21 cellular contexts compared by ENCODE assay signal in the genomic region with DNA sequence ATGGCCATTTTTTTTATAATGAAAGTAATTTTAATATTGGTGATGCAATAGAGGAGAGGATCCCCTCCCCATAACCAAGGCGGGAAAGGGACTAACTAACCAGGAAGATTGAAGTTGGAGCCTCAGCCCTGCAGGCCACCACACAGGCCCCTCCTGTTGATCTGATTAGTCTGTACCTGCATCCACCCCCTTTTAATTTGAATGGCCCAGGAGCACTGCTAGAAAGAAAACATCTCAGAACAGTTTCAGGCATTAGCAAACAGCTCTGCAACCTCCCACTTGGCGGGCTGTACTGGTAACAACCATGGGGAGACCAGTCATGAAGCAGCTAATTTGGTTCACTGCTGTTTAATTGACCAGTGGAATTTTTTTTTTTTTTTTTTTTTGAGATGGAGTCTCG. TPM values are rescaled to one million over a fixed set of nuclear protein-coding genes. Genes with fewer than 3 reads are reported as not detected.
DNase-seq lines count a peak whose midpoint lies in the region; ATAC-seq, FAIRE-seq and TF ChIP-seq lines count a peak whose summit lies in the region.
"Had no signal": no experiment of that assay in that cellular context is flagged by ENCODE, and none has a peak within 500 bp of the region (broad histone marks: within the 10 kb centered on the region; RNA-seq: fewer than 3 reads in every experiment).

No MANE protein-coding gene starts in this region.

- in situ Hi-C loops in HepG2 (cut with HindIII; ENCODE audit: extremely low pct_ligation_motif_present, low pct_unique_long_range_greater_than_20kb) = no loop called here

- FAIRE-seq in A204.1 (lab: Jason Lieb, UNC) (peak; percentile 87), HepG2 (lab: Jason Lieb, UNC) (no peak)
- FAIRE-seq: D721Med, GM12892, GM18507 had no signal

- H3K9ac ChIP-seq in HepG2 (ENCODE audit: insufficient read depth, low read depth, low read length) = no peak overlapping the region
- H3K9ac ChIP-seq: BLaER1 treated with 17β-estradiol and CSF1 and Interleukin-3, amounts not matched to agents 10 nM and 100 nM had no signal

- no peaks in the 10 kb centered on the region for H3K79me2 ChIP-seq in GM23338 (replicated peaks; ENCODE audit: insufficient read depth)
- no peaks in the 10 kb centered on the region for H3K79me2 ChIP-seq in HepG2 (ENCODE audit: insufficient read depth, low read length)

- 51% methylated on average over 3 of the region's 3 CpGs for WGBS in HepG2 (ENCODE audit: low lambda C conversion rate)

- H3K27me3 ChIP-seq in GM23338 (ENCODE audit: insufficient read depth) (no peaks in the 10 kb centered on the region), HepG2 (ENCODE audit: control insufficient read depth in 1 of 2, insufficient read depth in 2 of 2, low read length in 2 of 2) (peaks cover 0 to 11% of the 10 kb centered on the region in 2 experiments; a peak in 1 of 5 replicates)
- H3K27me3 ChIP-seq: BLaER1 treated with 17β-estradiol and CSF1 and Interleukin-3, amounts not matched to agents 10 nM and 100 nM; SJSA1 had no signal

- H3K36me3 ChIP-seq in GM23338 (ENCODE audit: insufficient read depth) (no peaks in the 10 kb centered on the region), HepG2 (replicated peaks in 1 of 2; ENCODE audit: control insufficient read depth in 1 of 2, insufficient read depth in 2 of 2, low read length in 2 of 2) (no peaks in the 10 kb centered on the region)
- H3K36me3 ChIP-seq: BLaER1 treated with 17β-estradiol and CSF1 and Interleukin-3, amounts not matched to agents 10 nM and 100 nM; HAP-1; SJSA1 had no signal

- peaks cover 31% of the 10 kb centered on the region for H3K4me1 Mint-ChIP-seq in GM23338

- H3F3A ChIP-seq in GM23338 (replicated peaks; ENCODE audit: low read depth) = no peaks in the 10 kb centered on the region

- TF ChIP-seq EP300 in HepG2 (IDR thresholded peaks at IDR 0.05; ENCODE audit: low read depth in 2 of 2, low read length in 2 of 2) = no peak
- no peak for TF ChIP-seq EP300 in HepG2 (CRISPR knock-in tag; IDR thresholded peaks at IDR 0.05; ENCODE audit: borderline replicate concordance)

- TF ChIP-seq POLR2A in HepG2 (IDR thresholded peaks at IDR 0.05; ENCODE audit: insufficient read depth in 1 of 2, low read depth in 2 of 2, low read length in 2 of 2) = no peak

- no peak overlapping the region for H3K27ac ChIP-seq in GM23338 (ENCODE audit: low read depth)
- peak overlapping the region; percentile 82 for H3K27ac ChIP-seq in RWPE1
- H3K27ac ChIP-seq in substantia nigra (ENCODE audit: low read depth, low read length, poor library complexity, severe bottlenecking) = no peak overlapping the region
- no peak overlapping the region for H3K27ac ChIP-seq in HepG2 (ENCODE audit: extremely low read length, insufficient read depth, low read length)
- H3K27ac ChIP-seq: BLaER1 treated with 17β-estradiol and CSF1 and Interleukin-3, amounts not matched to agents 10 nM and 100 nM; HL-60 had no signal

- H2AFZ ChIP-seq in GM23338 = no peak overlapping the region
- no peak overlapping the region for H2AFZ ChIP-seq in HepG2 (ENCODE audit: low read length)

- no peak for DNase-seq in GM23338 (ENCODE audit: low spot score)
- no peak for DNase-seq in RWPE1 (ENCODE audit: low spot score)
- peak; percentile 25 for DNase-seq in iPS-NIHi11 (ENCODE audit: low spot score)
- no peak for DNase-seq in substantia nigra (lab: John Stamatoyannopoulos, UW)
- DNase-seq in HepG2 (ENCODE audit: low spot score) = no peak
- no peak for DNase-seq in activated T-cell treated with anti-CD3 and anti-CD28 coated beads, Interleukin-2, amount 50 U/mL, for 1 hour
- DNase-seq: CD8-positive, alpha-beta T cell; NCI-H1105; NCI-H1694 treated with DMSO at 0.1 percent for 48 hours; NCI-H345; NCI-H524 treated with DMSO at 0.1 percent for 48 hours had no signal

- no peak overlapping the region for H3K4me3 Mint-ChIP-seq in GM23338
- H3K4me3 Mint-ChIP-seq: CD8-positive, alpha-beta T cell had no signal

- POLR2A ChIA-PET in RWPE1 (lab: Yijun Ruan, JAX; ENCODE audit: low non-redundant PET) = no interaction called here
- POLR2A ChIA-PET in HepG2 (lab: Yijun Ruan, JAX) = no interaction called here

- TF ChIP-seq CTCF in GM23338 (conservative IDR thresholded peaks at IDR 0.05; ENCODE audit: low read depth in 2 of 2) (no peak), RWPE1 (conservative IDR thresholded peaks at IDR 0.05; ENCODE audit: low read depth) (no peak), HepG2 (CRISPR knock-in tag; IDR thresholded peaks at IDR 0.05) (no peak)

- H4K20me1 ChIP-seq in GM23338 (replicated peaks; ENCODE audit: insufficient read depth) (no peaks in the 10 kb centered on the region), HepG2 (ENCODE audit: insufficient read depth, low read length) (no peaks in the 10 kb centered on the region)
- H4K20me1 ChIP-seq: BLaER1 treated with 17β-estradiol and CSF1 and Interleukin-3, amounts not matched to agents 10 nM and 100 nM had no signal

- no peaks in the 10 kb centered on the region for H3K9me3 ChIP-seq in HepG2 (ENCODE audit: low read length)
- H3K9me3 ChIP-seq: BLaER1 treated with 17β-estradiol and CSF1 and Interleukin-3, amounts not matched to agents 10 nM and 100 nM; HAP-1; SJSA1 had no signal

- H3K4me1 ChIP-seq in GM23338 (ENCODE audit: insufficient read depth) = peaks cover 25% of the 10 kb centered on the region
- peaks cover 32% of the 10 kb centered on the region for H3K4me1 ChIP-seq in HepG2 (ENCODE audit: insufficient read depth, low read length)

- BruUV-seq in HepG2 (replicated peaks; lab: Mats Ljungman, UMichigan) = no TSS peak

- peaks cover 16% of the 10 kb centered on the region for H3K27me3 Mint-ChIP-seq in GM23338 (ENCODE audit: insufficient read depth, low read depth, poor library complexity)

- TF ChIP-seq RAD21 in HepG2 (CRISPR knock-in tag; IDR thresholded peaks at IDR 0.05) = no peak

- H3K27ac Mint-ChIP-seq in GM23338 = no peak overlapping the region
- H3K27ac Mint-ChIP-seq: CD8-positive, alpha-beta T cell had no signal

- no peaks in the 10 kb centered on the region for H3K36me3 Mint-ChIP-seq in GM23338 (ENCODE audit: low read depth)
- H3K36me3 Mint-ChIP-seq: CD8-positive, alpha-beta T cell had no signal

- no peak overlapping the region for H3K4me3 ChIP-seq in GM23338
- H3K4me3 ChIP-seq in HepG2 (replicated peaks in 1 of 3; ENCODE audit: insufficient read depth in 1 of 3, low read depth in 2 of 3, low read length in 3 of 3) = no peak overlapping the region
- H3K4me3 ChIP-seq: BLaER1 treated with 17β-estradiol and CSF1 and Interleukin-3, amounts not matched to agents 10 nM and 100 nM; HAP-1; SJSA1 had no signal

- H3K9me3 Mint-ChIP-seq in GM23338 = no peaks in the 10 kb centered on the region
- H3K9me3 Mint-ChIP-seq: CD8-positive, alpha-beta T cell had no signal

- no peaks in the 10 kb centered on the region for H3K9me2 ChIP-seq in GM23338 (ENCODE audit: insufficient read depth)

- ATAC-seq in GM23338 = peak; percentile 11; the same call in 2 of the 3 replicates
- no peak for ATAC-seq in GM19328 (IDR thresholded peaks at IDR 0.05; ENCODE audit: unreplicated experiment)
- no peak for ATAC-seq in HepG2
- ATAC-seq: CD8-positive, alpha-beta T cell had no signal

- CTCF ChIA-PET in RWPE1 (lab: Yijun Ruan, JAX) (no interaction called here), HepG2 (lab: Yijun Ruan, JAX; ENCODE audit: low intra/inter-chr PET ratio, low total read pairs) (no interaction called here)

- intact Hi-C loops in HepG2 (cut with micrococcal nuclease; ENCODE audit: unreplicated experiment) = no loop called here

- H3K4me2 ChIP-seq in GM23338 = no peak overlapping the region
- H3K4me2 ChIP-seq in HepG2 (ENCODE audit: low read depth, low read length) = no peak overlapping the region

RNA-seq across cellular contexts. Expression of gene CAV3, which starts 10.3 kb away (rescaled TPM):
- total RNA-seq in GM23338 (2014; rRNA removed; shearing (Covaris generic)) = not detected in 2 replicates
- not detected in 2 replicates for polyA plus RNA-seq in GM23338 (2016; fragmentation: Nextera tagmentation; extraction: Ambion mirVana)
- total RNA-seq in HepG2 (2016; rRNA removed; fragmentation: Illumina TruSeq; extraction: Trizol) = not detected in 2 replicates
- not detected in 2 replicates for total RNA-seq in HepG2 (2016; cell fraction: cytosol; rRNA removed; fragmentation: Illumina TruSeq; extraction: Trizol; ENCODE audit: low read depth)
- not detected in 2 replicates for total RNA-seq in HepG2 (2016; cell fraction: insoluble cytoplasmic fraction; rRNA removed; fragmentation: Illumina TruSeq; extraction: Trizol)
- not detected in 2 replicates for total RNA-seq in HepG2 (2016; cell fraction: membrane; rRNA removed; fragmentation: Illumina TruSeq; extraction: Trizol)
- total RNA-seq in HepG2 (2016; cell fraction: nucleus; rRNA removed; fragmentation: Illumina TruSeq; extraction: Trizol) = not detected in 2 replicates
- polyA plus RNA-seq in HepG2 (2011; rRNA removed) = not detected in 2 replicates
- not detected in 2 replicates for polyA plus RNA-seq in HepG2 (2011; cell fraction: cytosol; rRNA removed)
- polyA plus RNA-seq in HepG2 (2011; cell fraction: nucleus; rRNA removed) = not detected in 2 replicates
- polyA plus RNA-seq in HepG2 (2012) = not detected in 2 replicates
- polyA plus RNA-seq in HepG2 (2016; cell fraction: cytosol; fragmentation: Illumina TruSeq; extraction: Trizol; ENCODE audit: low read depth) = not detected in 2 replicates
- polyA plus RNA-seq in HepG2 (2016; cell fraction: insoluble cytoplasmic fraction; fragmentation: Illumina TruSeq; extraction: Trizol; ENCODE audit: low read depth) = not detected in 2 replicates
- polyA plus RNA-seq in HepG2 (2016; cell fraction: membrane; fragmentation: Illumina TruSeq; extraction: Trizol; ENCODE audit: low read depth) = not detected in 2 replicates
- polyA plus RNA-seq in HepG2 (2016; cell fraction: nucleus; fragmentation: Illumina TruSeq; extraction: Trizol; ENCODE audit: insufficient read depth, low read depth) = not detected in 2 replicates
- not detected in 2 replicates for polyA minus RNA-seq in HepG2 (2011; rRNA and poly(A)+ RNA removed; ENCODE audit: low replicate concordance)
- polyA minus RNA-seq in HepG2 (2011; cell fraction: cytosol; rRNA and poly(A)+ RNA removed) = not detected in 2 replicates
- not detected in 2 replicates for polyA minus RNA-seq in HepG2 (2011; cell fraction: nucleus; rRNA and poly(A)+ RNA removed)
- total RNA-seq: CD8-positive, alpha-beta T cell; HT1080; SJSA1 had no signal

RNA-seq across cellular contexts. Expression of gene OXTR, which starts 25.5 kb away (rescaled TPM):
- 7.8 and 9.3 TPM in 2 replicates for total RNA-seq in GM23338 (2014; rRNA removed; shearing (Covaris generic))
- 4.9 and 5.5 TPM in 2 replicates for polyA plus RNA-seq in GM23338 (2016; fragmentation: Nextera tagmentation; extraction: Ambion mirVana)
- total RNA-seq in HepG2 (2016; rRNA removed; fragmentation: Illumina TruSeq; extraction: Trizol) = 0.88 and 0.95 TPM in 2 replicates
- 0.10 and 0.44 TPM in 2 replicates for total RNA-seq in HepG2 (2016; cell fraction: cytosol; rRNA removed; fragmentation: Illumina TruSeq; extraction: Trizol; ENCODE audit: low read depth)
- total RNA-seq in HepG2 (2016; cell fraction: insoluble cytoplasmic fraction; rRNA removed; fragmentation: Illumina TruSeq; extraction: Trizol) = 0.68 and 0.95 TPM in 2 replicates
- total RNA-seq in HepG2 (2016; cell fraction: membrane; rRNA removed; fragmentation: Illumina TruSeq; extraction: Trizol) = 0.38 and 0.49 TPM in 2 replicates
- 1.8 and 2.1 TPM in 2 replicates for total RNA-seq in HepG2 (2016; cell fraction: nucleus; rRNA removed; fragmentation: Illumina TruSeq; extraction: Trizol)
- 0.36 and 0.39 TPM in 2 replicates for polyA plus RNA-seq in HepG2 (2011; rRNA removed)
- 0.17 and 0.19 TPM in 2 replicates for polyA plus RNA-seq in HepG2 (2011; cell fraction: cytosol; rRNA removed)
- polyA plus RNA-seq in HepG2 (2011; cell fraction: nucleus; rRNA removed) = 1.0 and 1.2 TPM in 2 replicates
- polyA plus RNA-seq in HepG2 (2012) = 0.24 and 0.37 TPM in 2 replicates
- polyA plus RNA-seq in HepG2 (2016; cell fraction: cytosol; fragmentation: Illumina TruSeq; extraction: Trizol; ENCODE audit: low read depth) = 0.07 and 0.12 TPM in 2 replicates
- polyA plus RNA-seq in HepG2 (2016; cell fraction: insoluble cytoplasmic fraction; fragmentation: Illumina TruSeq; extraction: Trizol; ENCODE audit: low read depth) = 0.88 and 1.1 TPM in 2 replicates
- polyA plus RNA-seq in HepG2 (2016; cell fraction: membrane; fragmentation: Illumina TruSeq; extraction: Trizol; ENCODE audit: low read depth) = 0.18 and 0.26 TPM in 2 replicates
- 3.6 and 4.1 TPM in 2 replicates for polyA plus RNA-seq in HepG2 (2016; cell fraction: nucleus; fragmentation: Illumina TruSeq; extraction: Trizol; ENCODE audit: insufficient read depth, low read depth)
- 1.1 and 3.6 TPM in 2 replicates for polyA minus RNA-seq in HepG2 (2011; rRNA and poly(A)+ RNA removed; ENCODE audit: low replicate concordance)
- 0.09 and 0.40 TPM in 2 replicates for polyA minus RNA-seq in HepG2 (2011; cell fraction: cytosol; rRNA and poly(A)+ RNA removed)
- polyA minus RNA-seq in HepG2 (2011; cell fraction: nucleus; rRNA and poly(A)+ RNA removed) = 0.37 and 1.0 TPM in 2 replicates
